ENCODE assay signal across 8 cellular contexts in genomic region chr6:149567194-149567586, GRCh38. TPM values are rescaled to one million over a fixed set of nuclear protein-coding genes. Genes with fewer than 3 reads are reported as not detected.
DNase-seq lines count a peak whose midpoint lies in the region; ATAC-seq and TF ChIP-seq lines count a peak whose summit lies in the region.

No MANE protein-coding gene starts in this region.

- no peaks in the 10 kb centered on the region for H3K9me3 ChIP-seq in PC-3 (ENCODE audit: low read length)
- no peaks in the 10 kb centered on the region for H3K9me3 ChIP-seq in esophagus muscularis mucosa
- no peaks in the 10 kb centered on the region for H3K9me3 ChIP-seq in psoas muscle

- ATAC-seq in PC-3 (no peak), psoas muscle (no peak), GM21786 (IDR thresholded peaks at IDR 0.05; ENCODE audit: unreplicated experiment) (no peak)

- peak overlapping the region; percentile 85; the same call in 1 of the 2 replicates for H3K9ac ChIP-seq in PC-3 (ENCODE audit: low read length)

- no TSS peak for BruUV-seq in PC-3 (replicated peaks; lab: Mats Ljungman, UMichigan)

- TF ChIP-seq EP300 in esophagus muscularis mucosa (IDR thresholded peaks at IDR 0.05): no peak

- DNase-seq in PC-3: no peak
- no peak for DNase-seq in esophagus muscularis mucosa (ENCODE audit: extremely low spot score)
- no peak for DNase-seq in psoas muscle
- DNase-seq in NCI-H446 (lab: John Stamatoyannopoulos, UW): no peak
- DNase-seq in NCI-H524 treated with DMSO at 0.1 percent for 48 hours (lab: John Stamatoyannopoulos, UW): no peak
- DNase-seq in NCI-H1105 (lab: John Stamatoyannopoulos, UW): no peak

- H3F3A ChIP-seq in PC-3 (ENCODE audit: low read length, unreplicated experiment): no peaks in the 10 kb centered on the region

- H3K4me1 ChIP-seq in PC-3 (ENCODE audit: insufficient read depth, low read length) (peaks cover 26% of the 10 kb centered on the region), esophagus muscularis mucosa (peaks cover 19 to 25% (median 20%) of the 10 kb centered on the region in 4 donors), psoas muscle (peaks cover 17% of the 10 kb centered on the region)

- peak overlapping the region; percentile 90 for H3K4me2 ChIP-seq in PC-3 (ENCODE audit: low read length)

- H4K20me1 ChIP-seq in PC-3 (ENCODE audit: low read length): 0 out of 2 replicates have a peak, but pooled peaks cover 5% of the 10 kb centered on the region

- CTCF ChIA-PET in PC-3 (lab: Charles Lee): no interaction called here

- TF ChIP-seq CTCF in PC-3 (conservative IDR thresholded peaks at IDR 0.05; ENCODE audit: low read depth, low read length) (no peak), esophagus muscularis mucosa (IDR thresholded peaks at IDR 0.05) (no peak), psoas muscle (IDR thresholded peaks at IDR 0.05) (no peak)

- H3K4me3 ChIP-seq in GM08714 (ENCODE audit: low read length): peak overlapping the region; percentile 79
- peak overlapping the region; percentile 94 for H3K4me3 ChIP-seq in PC-3 (ENCODE audit: low read length)
- peak overlapping the region; percentile 92 to 99 (median 96) for H3K4me3 ChIP-seq in esophagus muscularis mucosa
- peak overlapping the region; percentile 97 for H3K4me3 ChIP-seq in psoas muscle

- TF ChIP-seq POLR2A in esophagus muscularis mucosa (IDR thresholded peaks at IDR 0.05; ENCODE audit: low read depth): no peak

- WGBS in esophagus muscularis mucosa: 46% methylated on average over 12 of the region's 12 CpGs
- WGBS in psoas muscle, 3 donors: 33 to 44% (median 37%) methylated on average over 12 of the region's 12 CpGs

- H3K27ac ChIP-seq in PC-3 (ENCODE audit: low read length) (no peak overlapping the region), esophagus muscularis mucosa (replicated peaks in 1 of 4) (peak overlapping the region; percentile 94 to 98 (median 97)), psoas muscle (peak overlapping the region; percentile 96)

- H3K36me3 ChIP-seq in PC-3 (ENCODE audit: low read depth, low read length): no peaks in the 10 kb centered on the region
- no peaks in the 10 kb centered on the region for H3K36me3 ChIP-seq in esophagus muscularis mucosa
- H3K36me3 ChIP-seq in psoas muscle (ENCODE audit: insufficient read depth in 1 of 2, low read depth in 1 of 2): no peaks in the 10 kb centered on the region

- peak overlapping the region; percentile 99 for H2AFZ ChIP-seq in PC-3 (ENCODE audit: low read length)

- POLR2A ChIA-PET in PC-3 (lab: Charles Lee; ENCODE audit: unreplicated experiment): no interaction called here

- peaks cover 43% of the 10 kb centered on the region for H3K79me2 ChIP-seq in PC-3 (ENCODE audit: low read length)

- no peaks in the 10 kb centered on the region for H3K9me2 ChIP-seq in PC-3 (replicated peaks; ENCODE audit: low read length)

- H3K27me3 ChIP-seq in PC-3 (ENCODE audit: low read length) (no peaks in the 10 kb centered on the region), esophagus muscularis mucosa (no peaks in the 10 kb centered on the region), psoas muscle (ENCODE audit: insufficient read depth in 3 of 3, low read length in 2 of 3) (no peaks in the 10 kb centered on the region)

- intact Hi-C loops in PC-3 (cut with micrococcal nuclease): loop anchor here (5.0 kb wide), 2 partner anchors 150 to 450 kb away; partner anchors contain the start of gene LATS1
- intact Hi-C loops in esophagus muscularis mucosa (cut with DNase I): loop anchor here (10.0 kb wide), 1 partner anchor 158 kb away; no protein-coding TSS in a partner anchor
- intact Hi-C loops in psoas muscle (cut with DNase I): loop anchor here (5.0 to 10.0 kb wide), 2 partner anchors 80 to 148 kb away; partner anchors contain the start of genes LATS1 (in 2 of the 2) and KATNA1 (in 1 of the 2)

RNA-seq across cellular contexts. Expression of gene GINM1, which starts 1.0 kb away (rescaled TPM):
- total RNA-seq in PC-3 (2014; rRNA removed) (15.0 and 19.2 TPM in 2 replicates), esophagus muscularis mucosa (10 to 100 TPM; 53.7 to 71.8 (median 57.0) TPM), psoas muscle (10 to 100 TPM; 26.8 to 39.0 (median 30.5) TPM)
- polyA plus RNA-seq in psoas muscle: 10 to 100 TPM; 25.9 to 35.6 (median 30.7) TPM

RNA-seq across cellular contexts. Expression of gene PPIL4, which starts 21.3 kb away (rescaled TPM):
- 11.1 and 12.8 TPM in 2 replicates for total RNA-seq in PC-3 (2014; rRNA removed)
- total RNA-seq in esophagus muscularis mucosa: 10 to 100 TPM; 22.1 to 30.2 (median 26.1) TPM
- total RNA-seq in psoas muscle: 10 to 100 TPM; 14.7 to 32.4 (median 22.3) TPM
- polyA plus RNA-seq in psoas muscle: 1 to 10 TPM; 6.9 to 8.4 (median 8.3) TPM
